ENCODE assay signal across 6 cellular contexts in genomic region chr22:50303848-50304527, GRCh38. TPM values are rescaled to one million over a fixed set of nuclear protein-coding genes. Genes with fewer than 3 reads are reported as not detected.
DNase-seq lines count a peak whose midpoint lies in the region; ATAC-seq, FAIRE-seq and TF ChIP-seq lines count a peak whose summit lies in the region.

No MANE protein-coding gene starts in this region.

- peak overlapping the region in 6 of 8 donors; percentile 49 to 84 (median 76) for H3K4me3 Mint-ChIP-seq in naive B cell

- H3K27ac Mint-ChIP-seq in naive B cell, result peak overlapping the region in 5 of 6 donors; percentile 72 to 91 (median 86)

- H3K4me2 ChIP-seq in K562 (ENCODE audit: insufficient read depth, low read length), result no peak overlapping the region

- H4K20me1 ChIP-seq in K562 (replicated peaks; ENCODE audit: control insufficient read depth, insufficient read depth, low read length), result no peaks in the 10 kb centered on the region

- POLR2A ChIA-PET in K562 (lab: Yijun Ruan, JAX), result interaction anchor here (0.6 to 2.5 kb wide), 3 partner anchors 10 to 48 kb away, joined by 4 to 11 read pairs (median 6); no protein-coding TSS in a partner anchor

- no peak for TF ChIP-seq EP300 in K562 (IDR thresholded peaks at IDR 0.05; ENCODE audit: low read length)

- WGBS in K562 (ENCODE audit: insufficient coverage, low coverage, missing lambda C conversion rate), result 68% methylated on average over 8 of the region's 11 CpGs

- DNase-seq in GM13977 (ENCODE audit: low spot score), result no peak
- peak in 3 of 4 experiments; percentile 23 to 47 (median 41) for DNase-seq in K562 (ENCODE audit: extremely low read depth in 1 of 4, low spot score in 3 of 4)
- DNase-seq in naive B cell, result no peak
- DNase-seq in activated T-cell treated with anti-CD3 and anti-CD28 coated beads, Interleukin-2, amount 50 U/mL, for 48 hours, result no peak

- H3K27ac ChIP-seq in K562 (ENCODE audit: extremely low read depth, low read depth, low read length), result 0 out of 3 replicates have a peak overlapping the region, but pooled peaks have one; percentile 30

- no peaks in the 10 kb centered on the region for H3K27me3 ChIP-seq in K562 (ENCODE audit: control insufficient read depth in 2 of 2, insufficient read depth in 2 of 2, low read length in 2 of 2)

- H3K36me3 ChIP-seq in K562 (ENCODE audit: control insufficient read depth, insufficient read depth, low read length), result no peaks in the 10 kb centered on the region

- ATAC-seq in K562 (peak; percentile 28; the same call in 2 of the 3 replicates), naive B cell (ENCODE audit: low read depth in 2 of 2) (peak; percentile 11 to 25), HG03342 (IDR thresholded peaks at IDR 0.05; ENCODE audit: unreplicated experiment) (no peak), GM19328 (IDR thresholded peaks at IDR 0.05; ENCODE audit: unreplicated experiment) (no peak)

- no peaks in the 10 kb centered on the region for H3K36me3 Mint-ChIP-seq in naive B cell

- no TSS peak for BruUV-seq in K562 (replicated peaks; lab: Mats Ljungman, UMichigan)

- H3K79me2 ChIP-seq in K562 (ENCODE audit: control insufficient read depth, insufficient read depth, low read length), result peaks cover 52% of the 10 kb centered on the region

- H2AFZ ChIP-seq in K562 (ENCODE audit: low read depth, low read length), result no peak overlapping the region

- peaks cover 34 to 93% of the 10 kb centered on the region in 2 experiments for H3K4me1 ChIP-seq in K562 (replicated peaks in 1 of 2; ENCODE audit: control insufficient read depth in 2 of 2, insufficient read depth in 2 of 2, low read length in 2 of 2)

- CTCF ChIA-PET in K562 (lab: Yijun Ruan, JAX; ENCODE audit: low intra/inter-chr PET ratio), result no interaction called here

- H3K9me3 ChIP-seq in K562 (replicated peaks; ENCODE audit: control insufficient read depth, insufficient read depth, low read depth, low read length), result no peaks in the 10 kb centered on the region

- H3K9ac ChIP-seq in K562 (ENCODE audit: insufficient read depth in 1 of 2, low read depth in 2 of 2, low read length in 2 of 2), result peak overlapping the region in 1 of 2 experiments; percentile 78; a peak in 2 of 4 replicates

- TF ChIP-seq POLR2A in K562 (conservative IDR thresholded peaks at IDR 0.05), result no peak

- in situ Hi-C loops in GM13977 (cut with MboI; ENCODE audit: low pct_unique_long_range_greater_than_20kb, low sequenced_read_pairs, unreplicated experiment) (no loop called here), K562 (cut with MboI) (no loop called here)

- no peak overlapping the region for H3K4me3 ChIP-seq in K562

- FAIRE-seq in K562 (lab: Jason Lieb, UNC), result no peak

- TF ChIP-seq CTCF in GM13977 (IDR thresholded peaks at IDR 0.05; ENCODE audit: extremely low read depth, insufficient read depth, missing control alignments) (peak; percentile 18), K562 (IDR thresholded peaks at IDR 0.05 in 2 of 3, conservative IDR thresholded peaks at IDR 0.05 in 1 of 3; ENCODE audit: insufficient read depth in 2 of 3, low read depth in 1 of 3, low read length in 3 of 3) (no peak)

- H3K4me1 Mint-ChIP-seq in naive B cell, result peaks cover 56 to 59% (median 58%) of the 10 kb centered on the region in 3 donors

- no peaks in the 10 kb centered on the region for H3K9me3 Mint-ChIP-seq in naive B cell

- TF ChIP-seq RAD21 in K562 (CRISPR knock-in tag; conservative IDR thresholded peaks at IDR 0.05 in 1 of 2, IDR thresholded peaks at IDR 0.05 in 1 of 2), result no peak

- intact Hi-C loops in K562 (cut with micrococcal nuclease), result no loop called here

- H3K9me1 ChIP-seq in K562 (ENCODE audit: control insufficient read depth, insufficient read depth, low read length), result no peaks in the 10 kb centered on the region

- H3K27me3 Mint-ChIP-seq in naive B cell, result peaks cover 6 to 34% (median 14%) of the 10 kb centered on the region in 3 donors

RNA-seq across cellular contexts. Expression of gene PLXNB2, which starts 3.5 kb away (rescaled TPM):
- 72.8 and 193 TPM in 2 replicates for total RNA-seq in K562 (2011; cell fraction: chromatin; rRNA removed; ENCODE audit: low replicate concordance)
- total RNA-seq in K562 (2011; cell fraction: nucleolus; rRNA removed), result 120 and 131 TPM in 2 replicates
- 71.3 and 73.4 TPM in 2 replicates for total RNA-seq in K562 (2011; cell fraction: nucleoplasm; rRNA removed)
- total RNA-seq in K562 (2014; rRNA removed) (16.9 and 22.7 TPM in 2 replicates), K562 (2014; rRNA removed; fragmentation: Illumina TruSeq; extraction: Trizol) (3.2 and 4.8 TPM in 2 replicates), K562 (2015; rRNA removed; fragmentation: Illumina TruSeq; extraction: Trizol) (9.9 and 11.3 TPM in 2 replicates), K562 (2021) (45.1 and 48.0 TPM in 2 replicates)
- polyA plus RNA-seq in K562 (2011; rRNA removed) (17.4 and 26.1 TPM in 2 replicates), K562 (2014; fragmentation: Illumina TruSeq; extraction: Trizol) (13.6 and 22.0 TPM in 2 replicates), K562 (2014; fragmentation: Nextera tagmentation; extraction: Ambion mirVana) (under 1 TPM; 0.15 to 0.81 TPM), K562 (2014; rRNA removed) (20.7 and 24.6 TPM in 2 replicates), naive B cell (ENCODE audit: low read depth in 6 of 6) (1 to 10 TPM in 2 of 6 donors, under 1 TPM in 3, not detected in 1; 0.46 to 1.1 (median 0.66) TPM)
- polyA plus RNA-seq in K562 (2011; cell fraction: cytosol; rRNA removed), result 21.9 and 41.4 TPM in 2 replicates
- polyA plus RNA-seq in K562 (2011; cell fraction: nucleus; rRNA removed), result 101 and 150 TPM in 2 replicates
- polyA plus RNA-seq in K562 (2012), result 30.4 and 43.6 TPM in 2 replicates
- polyA minus RNA-seq in K562 (2011; rRNA and poly(A)+ RNA removed), result 14.1 and 21.8 TPM in 2 replicates
- polyA minus RNA-seq in K562 (2011; cell fraction: cytosol; rRNA and poly(A)+ RNA removed), result 37.2 and 59.9 TPM in 2 replicates
- polyA minus RNA-seq in K562 (2011; cell fraction: nucleus; rRNA and poly(A)+ RNA removed), result 30.4 and 32.4 TPM in 2 replicates

RNA-seq across cellular contexts. Expression of gene DENND6B, which starts 22.8 kb away (rescaled TPM):
- total RNA-seq in K562 (2011; cell fraction: chromatin; rRNA removed; ENCODE audit: low replicate concordance), result 6.5 and 21.7 TPM in 2 replicates
- 12.5 and 13.4 TPM in 2 replicates for total RNA-seq in K562 (2011; cell fraction: nucleolus; rRNA removed)
- total RNA-seq in K562 (2011; cell fraction: nucleoplasm; rRNA removed), result 8.5 and 9.8 TPM in 2 replicates
- total RNA-seq in K562 (2014; rRNA removed) (1.5 and 2.3 TPM in 2 replicates), K562 (2014; rRNA removed; fragmentation: Illumina TruSeq; extraction: Trizol) (0.26 and 0.29 TPM in 2 replicates), K562 (2015; rRNA removed; fragmentation: Illumina TruSeq; extraction: Trizol) (0.83 TPM in 2 replicates), K562 (2021) (3.1 and 3.2 TPM in 2 replicates)
- polyA plus RNA-seq in K562 (2011; rRNA removed) (2.0 and 3.4 TPM in 2 replicates), K562 (2014; fragmentation: Illumina TruSeq; extraction: Trizol) (1.7 and 2.0 TPM in 2 replicates), K562 (2014; fragmentation: Nextera tagmentation; extraction: Ambion mirVana) (under 1 TPM; 0.07 to 0.31 TPM), K562 (2014; rRNA removed) (3.1 and 3.7 TPM in 2 replicates), naive B cell (ENCODE audit: low read depth in 6 of 6) (under 1 TPM in 5 of 6 donors, not detected in 1; 0.05 to 0.43 (median 0.28) TPM)
- 2.9 and 5.9 TPM in 2 replicates for polyA plus RNA-seq in K562 (2011; cell fraction: cytosol; rRNA removed)
- 18.3 and 38.3 TPM in 2 replicates for polyA plus RNA-seq in K562 (2011; cell fraction: nucleus; rRNA removed)
- 2.7 and 5.8 TPM in 2 replicates for polyA plus RNA-seq in K562 (2012)
- 0.48 and 0.84 TPM in 2 replicates for polyA minus RNA-seq in K562 (2011; rRNA and poly(A)+ RNA removed)
- 1.8 and 3.2 TPM in 2 replicates for polyA minus RNA-seq in K562 (2011; cell fraction: cytosol; rRNA and poly(A)+ RNA removed)
- 2.6 and 3.8 TPM in 2 replicates for polyA minus RNA-seq in K562 (2011; cell fraction: nucleus; rRNA and poly(A)+ RNA removed)

RNA-seq across cellular contexts. Expression of gene MAPK11, which starts 33.8 kb away (rescaled TPM):
- total RNA-seq in K562 (2011; cell fraction: chromatin; rRNA removed; ENCODE audit: low replicate concordance), result 6.0 and 15.3 TPM in 2 replicates
- 11.8 and 12.5 TPM in 2 replicates for total RNA-seq in K562 (2011; cell fraction: nucleolus; rRNA removed)
- 6.0 and 6.7 TPM in 2 replicates for total RNA-seq in K562 (2011; cell fraction: nucleoplasm; rRNA removed)
- total RNA-seq in K562 (2014; rRNA removed) (9.6 and 9.8 TPM in 2 replicates), K562 (2014; rRNA removed; fragmentation: Illumina TruSeq; extraction: Trizol) (1.9 and 2.5 TPM in 2 replicates), K562 (2015; rRNA removed; fragmentation: Illumina TruSeq; extraction: Trizol) (5.3 and 5.8 TPM in 2 replicates), K562 (2021) (12.8 and 14.6 TPM in 2 replicates)
- polyA plus RNA-seq in K562 (2011; rRNA removed) (5.1 and 7.0 TPM in 2 replicates), K562 (2014; fragmentation: Illumina TruSeq; extraction: Trizol) (5.7 and 7.0 TPM in 2 replicates), K562 (2014; fragmentation: Nextera tagmentation; extraction: Ambion mirVana) (under 1 TPM; 0.06 to 0.10 TPM), K562 (2014; rRNA removed) (10.6 and 11.5 TPM in 2 replicates), naive B cell (ENCODE audit: low read depth in 6 of 6) (under 1 TPM in 3 of 6 donors, not detected in 3; 0.17 to 0.21 (median 0.19) TPM)
- polyA plus RNA-seq in K562 (2011; cell fraction: cytosol; rRNA removed), result 5.6 and 12.8 TPM in 2 replicates
- polyA plus RNA-seq in K562 (2011; cell fraction: nucleus; rRNA removed), result 39.5 and 60.0 TPM in 2 replicates
- 9.9 and 19.7 TPM in 2 replicates for polyA plus RNA-seq in K562 (2012)
- 1.4 and 3.6 TPM in 2 replicates for polyA minus RNA-seq in K562 (2011; rRNA and poly(A)+ RNA removed)
- 5.2 and 6.5 TPM in 2 replicates for polyA minus RNA-seq in K562 (2011; cell fraction: cytosol; rRNA and poly(A)+ RNA removed)
- polyA minus RNA-seq in K562 (2011; cell fraction: nucleus; rRNA and poly(A)+ RNA removed), result 6.1 and 6.3 TPM in 2 replicates

RNA-seq across cellular contexts. Expression of gene PPP6R2, which starts 39.1 kb away (rescaled TPM):
- 97.0 and 226 TPM in 2 replicates for total RNA-seq in K562 (2011; cell fraction: chromatin; rRNA removed; ENCODE audit: low replicate concordance)
- 102 and 113 TPM in 2 replicates for total RNA-seq in K562 (2011; cell fraction: nucleolus; rRNA removed)
- 69.3 and 79.1 TPM in 2 replicates for total RNA-seq in K562 (2011; cell fraction: nucleoplasm; rRNA removed)
- 33.6 and 45.2 TPM in 2 replicates for total RNA-seq in K562 (2014; rRNA removed)
- total RNA-seq in K562 (2014; rRNA removed; fragmentation: Illumina TruSeq; extraction: Trizol), result 7.7 and 9.2 TPM in 2 replicates
- 21.4 and 22.1 TPM in 2 replicates for total RNA-seq in K562 (2015; rRNA removed; fragmentation: Illumina TruSeq; extraction: Trizol)
- 35.8 and 39.8 TPM in 2 replicates for total RNA-seq in K562 (2021)
- 24.1 and 33.0 TPM in 2 replicates for polyA plus RNA-seq in K562 (2011; rRNA removed)
- 30.1 and 36.3 TPM in 2 replicates for polyA plus RNA-seq in K562 (2011; cell fraction: cytosol; rRNA removed)
- polyA plus RNA-seq in K562 (2011; cell fraction: nucleus; rRNA removed), result 112 and 152 TPM in 2 replicates
- polyA plus RNA-seq in K562 (2012), result 27.4 and 43.9 TPM in 2 replicates
- polyA plus RNA-seq in K562 (2014; fragmentation: Illumina TruSeq; extraction: Trizol), result 17.9 and 28.4 TPM in 2 replicates
- under 1 TPM; 0.32 to 0.74 TPM for polyA plus RNA-seq in K562 (2014; fragmentation: Nextera tagmentation; extraction: Ambion mirVana)
- polyA plus RNA-seq in K562 (2014; rRNA removed), result 37.5 and 39.3 TPM in 2 replicates
- polyA minus RNA-seq in K562 (2011; rRNA and poly(A)+ RNA removed), result 17.5 and 21.0 TPM in 2 replicates
- 15.7 and 22.8 TPM in 2 replicates for polyA minus RNA-seq in K562 (2011; cell fraction: cytosol; rRNA and poly(A)+ RNA removed)
- polyA minus RNA-seq in K562 (2011; cell fraction: nucleus; rRNA and poly(A)+ RNA removed), result 27.3 and 36.0 TPM in 2 replicates
- 10 to 100 TPM; 11.9 to 28.1 (median 16.2) TPM for polyA plus RNA-seq in naive B cell (ENCODE audit: low read depth in 6 of 6)

RNA-seq across cellular contexts. Expression of gene MAPK12, which starts 42.5 kb away (rescaled TPM):
- total RNA-seq in K562 (2011; cell fraction: chromatin; rRNA removed; ENCODE audit: low replicate concordance), result 112 and 304 TPM in 2 replicates
- total RNA-seq in K562 (2011; cell fraction: nucleolus; rRNA removed), result 207 and 279 TPM in 2 replicates
- total RNA-seq in K562 (2011; cell fraction: nucleoplasm; rRNA removed), result 136 and 144 TPM in 2 replicates
- total RNA-seq in K562 (2014; rRNA removed) (45.2 and 45.5 TPM in 2 replicates), K562 (2014; rRNA removed; fragmentation: Illumina TruSeq; extraction: Trizol) (5.7 and 11.1 TPM in 2 replicates), K562 (2015; rRNA removed; fragmentation: Illumina TruSeq; extraction: Trizol) (32.9 and 33.8 TPM in 2 replicates), K562 (2021) (68.4 and 69.1 TPM in 2 replicates)
- polyA plus RNA-seq in K562 (2011; rRNA removed) (30.6 and 45.2 TPM in 2 replicates), K562 (2014; fragmentation: Illumina TruSeq; extraction: Trizol) (32.8 and 35.5 TPM in 2 replicates), K562 (2014; fragmentation: Nextera tagmentation; extraction: Ambion mirVana) (1 to 10 TPM in 1 of 2 experiments, under 1 TPM in 1; 0.79 to 4.0 TPM), K562 (2014; rRNA removed) (69.4 and 71.5 TPM in 2 replicates), naive B cell (ENCODE audit: low read depth in 6 of 6) (under 1 TPM in 5 of 6 donors, not detected in 1; 0.04 to 0.19 (median 0.09) TPM)
- 35.5 and 49.4 TPM in 2 replicates for polyA plus RNA-seq in K562 (2011; cell fraction: cytosol; rRNA removed)
- 285 and 430 TPM in 2 replicates for polyA plus RNA-seq in K562 (2011; cell fraction: nucleus; rRNA removed)
- polyA plus RNA-seq in K562 (2012), result 38.8 and 60.9 TPM in 2 replicates
- 12.0 and 15.0 TPM in 2 replicates for polyA minus RNA-seq in K562 (2011; rRNA and poly(A)+ RNA removed)
- 18.3 and 22.3 TPM in 2 replicates for polyA minus RNA-seq in K562 (2011; cell fraction: cytosol; rRNA and poly(A)+ RNA removed)
- polyA minus RNA-seq in K562 (2011; cell fraction: nucleus; rRNA and poly(A)+ RNA removed), result 61.0 and 65.0 TPM in 2 replicates

Comparison
In these comparisons a context has a peak if more than half of its experiments do, and no peak if none do; other contexts are left out.
1. DNase-seq: peak in K562 (3 of 4); none in GM13977 (single experiment), naive B cell (single experiment) and activated T-cell treated with anti-CD3 and anti-CD28 coated beads, Interleukin-2, amount 50 U/mL, for 48 hours (0 of 2).
2. ATAC-seq: peak in K562 (single experiment) and naive B cell (2 of 2); none in HG03342 (single experiment) and GM19328 (single experiment).